ENCODE assay signal across 8 cellular contexts in genomic region chr1:1430114-1430982, GRCh38. TPM values are rescaled to one million over a fixed set of nuclear protein-coding genes. Genes with fewer than 3 reads are reported as not detected.
DNase-seq lines count a peak whose midpoint lies in the region; ATAC-seq, FAIRE-seq and TF ChIP-seq lines count a peak whose summit lies in the region.

No MANE protein-coding gene starts in this region.

- peak; percentile 39 for TF ChIP-seq CTCF in fibroblast of the aortic adventitia (IDR thresholded peaks at IDR 0.05; ENCODE audit: insufficient read depth, low read length)

- H3K4me1 ChIP-seq in BLaER1: peaks cover 81% of the 10 kb centered on the region

- DNase-seq in NCI-H524 (lab: John Stamatoyannopoulos, UW) (peak; percentile 53 to 87), fibroblast of the aortic adventitia (ENCODE audit: low read depth) (peak; percentile 76), nucleus accumbens (lab: John Stamatoyannopoulos, UW) (peak in 50 of 56 donors; percentile 23 to 83 (median 63)), GM12891 (ENCODE audit: insufficient read length, low spot score) (no peak), NOMO-1 treated with DMSO at 0.1 percent for 48 hours (lab: John Stamatoyannopoulos, UW; ENCODE audit: unreplicated experiment) (no peak)

- H3K36me3 ChIP-seq in BLaER1: no peaks in the 10 kb centered on the region

- ATAC-seq in GM19351 (IDR thresholded peaks at IDR 0.05; ENCODE audit: unreplicated experiment) (no peak), GM19395 (IDR thresholded peaks at IDR 0.05; ENCODE audit: unreplicated experiment) (no peak)

- peak overlapping the region; percentile 82 for H3K4me2 ChIP-seq in BLaER1

- H3K27ac ChIP-seq in BLaER1: peak overlapping the region; percentile 82

- H3K4me3 ChIP-seq in BLaER1: no peak overlapping the region
- H3K4me3 ChIP-seq in fibroblast of the aortic adventitia (ENCODE audit: low read depth, low read length): no peak overlapping the region

- H3K9ac ChIP-seq in BLaER1: peak overlapping the region; percentile 56; the same call in 1 of the 2 replicates

- H3K9me3 ChIP-seq in BLaER1: no peaks in the 10 kb centered on the region

- no peaks in the 10 kb centered on the region for H3K27me3 ChIP-seq in BLaER1

- no peak for TF ChIP-seq POLR2A in GM12891 (IDR thresholded peaks at IDR 0.05; ENCODE audit: low read depth, low read length)

- no peak for FAIRE-seq in GM12891 (lab: Jason Lieb, UNC)

- no peaks in the 10 kb centered on the region for H4K20me1 ChIP-seq in BLaER1

TF ChIP-seq in GM12891, 5 proteins besides CTCF, POLR2A, EP300 and RAD21:
- TF ChIP-seq POU2F2 (IDR thresholded peaks at IDR 0.05; ENCODE audit: low read depth, low read length) (no peak), POLR2AphosphoS5 (IDR thresholded peaks at IDR 0.05; ENCODE audit: low read depth, low read length) (no peak), TAF1 (IDR thresholded peaks at IDR 0.05; ENCODE audit: low read depth, low read length) (no peak), SPI1 (IDR thresholded peaks at IDR 0.05; ENCODE audit: low read depth, low read length) (no peak), PAX5 (IDR thresholded peaks at IDR 0.05; ENCODE audit: insufficient read depth, low read length, severe bottlenecking) (no peak)

RNA-seq across cellular contexts. Expression of gene VWA1, which starts 5.1 kb away (rescaled TPM):
- total RNA-seq in fibroblast of the aortic adventitia (ENCODE audit: low replicate concordance): 1.8 and 2.9 TPM in 2 replicates
- polyA plus RNA-seq in GM12891 (2012; ENCODE audit: low read depth, missing spikeins): 0.33 TPM

RNA-seq across cellular contexts. Expression of gene ANKRD65, which starts 9.3 kb away (rescaled TPM):
- 1.7 and 2.4 TPM in 2 replicates for total RNA-seq in fibroblast of the aortic adventitia (ENCODE audit: low replicate concordance)
- 0.87 TPM for polyA plus RNA-seq in GM12891 (2012; ENCODE audit: low read depth, missing spikeins)

RNA-seq across cellular contexts. Expression of gene ATAD3C, which starts 19.1 kb away (rescaled TPM):
- total RNA-seq in fibroblast of the aortic adventitia (ENCODE audit: low replicate concordance): under 0.01 TPM in 1 of 2 replicates, not detected in the other
- polyA plus RNA-seq in GM12891 (2012; ENCODE audit: low read depth, missing spikeins): 0.40 TPM

RNA-seq across cellular contexts. Expression of gene MRPL20, which starts 23.3 kb away (rescaled TPM):
- total RNA-seq in fibroblast of the aortic adventitia (ENCODE audit: low replicate concordance): 104 and 123 TPM in 2 replicates
- 199 TPM for polyA plus RNA-seq in GM12891 (2012; ENCODE audit: low read depth, missing spikeins)

RNA-seq across cellular contexts. Expression of gene CCNL2, which starts 31.2 kb away (rescaled TPM):
- 102 and 133 TPM in 2 replicates for total RNA-seq in fibroblast of the aortic adventitia (ENCODE audit: low replicate concordance)
- polyA plus RNA-seq in GM12891 (2012; ENCODE audit: low read depth, missing spikeins): 47.3 TPM

Comparison
In these comparisons a context has a peak if more than half of its experiments do, and no peak if none do; other contexts are left out.
1. DNase-seq: peak in NCI-H524 (2 of 2), fibroblast of the aortic adventitia (single experiment) and nucleus accumbens (50 of 56); none in GM12891 (single experiment) and NOMO-1 treated with DMSO at 0.1 percent for 48 hours (single experiment).